In the genomic region with DNA sequence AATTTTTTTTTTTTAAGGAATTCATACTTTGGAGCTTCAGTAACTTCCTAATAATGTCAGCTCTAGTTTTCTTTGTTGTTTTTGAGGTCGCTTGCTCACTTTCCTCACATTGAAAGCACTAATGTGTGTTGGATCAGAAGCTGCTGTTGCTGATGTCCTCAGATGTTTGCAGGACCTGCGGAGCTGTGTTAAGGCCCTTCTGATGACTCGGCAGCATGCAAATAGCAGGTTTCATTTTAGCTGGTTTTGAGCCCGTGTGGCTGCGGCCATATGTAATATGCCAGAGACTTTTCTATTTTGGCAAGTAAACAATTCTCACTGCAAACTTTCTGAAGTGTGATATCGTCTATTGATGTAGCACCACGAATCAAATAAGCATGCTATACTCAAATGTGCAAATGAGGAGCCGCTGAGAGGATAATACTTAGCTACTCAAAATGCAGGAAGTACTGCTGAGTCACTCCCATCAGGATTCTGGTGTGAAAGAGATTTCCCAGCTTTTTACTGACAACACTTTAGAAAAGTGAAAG, we compare ENCODE assay signal across 9 cellular contexts.
DNase-seq lines count a peak whose midpoint lies in the region; ATAC-seq, FAIRE-seq and TF ChIP-seq lines count a peak whose summit lies in the region.
"Had no signal": no experiment of that assay in that cellular context is flagged by ENCODE, and none has a peak within 500 bp of the region (broad histone marks: within the 10 kb centered on the region; RNA-seq: fewer than 3 reads in every experiment).

No MANE protein-coding gene starts in this region.

- H3K27ac Mint-ChIP-seq in naive thymus-derived CD4-positive, alpha-beta T cell, result no peak overlapping the region

- peak overlapping the region in 1 of 2 experiments; percentile 54; a peak in 3 of 6 replicates for H3K27ac ChIP-seq in A549
- peak overlapping the region; percentile 60 for H3K27ac ChIP-seq in K562 (ENCODE audit: extremely low read depth, low read depth, low read length)
- no peak overlapping the region for H3K27ac ChIP-seq in HepG2 (ENCODE audit: extremely low read length, insufficient read depth, low read length)
- H3K27ac ChIP-seq in naive thymus-derived CD4-positive, alpha-beta T cell (ENCODE audit: low read depth, low read length), result no peak overlapping the region

- H3K9ac ChIP-seq in K562 (ENCODE audit: insufficient read depth in 1 of 2, low read depth in 2 of 2, low read length in 2 of 2) (peak overlapping the region; percentile 32 to 53; a peak in 3 of 4 replicates), HepG2 (ENCODE audit: insufficient read depth, low read depth, low read length) (no peak overlapping the region)

- H2AFZ ChIP-seq in K562 (ENCODE audit: low read depth, low read length) (peak overlapping the region; percentile 94), HepG2 (ENCODE audit: low read length) (no peak overlapping the region)

- ATAC-seq in A549, result no peak
- peak; percentile 79 for ATAC-seq in GM19324 (IDR thresholded peaks at IDR 0.05; ENCODE audit: low FRiP score, unreplicated experiment)
- ATAC-seq in HG03457 (IDR thresholded peaks at IDR 0.05; ENCODE audit: unreplicated experiment), result peak; percentile 69
- peak; percentile 91 for ATAC-seq in K562
- ATAC-seq in HepG2, result no peak
- no peak for ATAC-seq in naive thymus-derived CD4-positive, alpha-beta T cell

- TF ChIP-seq EP300 in A549 (IDR thresholded peaks at IDR 0.05) (no peak), K562 (IDR thresholded peaks at IDR 0.05; ENCODE audit: low read length) (no peak), HepG2 (IDR thresholded peaks at IDR 0.05; ENCODE audit: low read depth in 2 of 2, low read length in 2 of 2) (no peak), HepG2 (CRISPR knock-in tag; IDR thresholded peaks at IDR 0.05; ENCODE audit: borderline replicate concordance) (no peak)

- peak overlapping the region in 1 of 10 donors; percentile 23 for H3K4me3 Mint-ChIP-seq in naive thymus-derived CD4-positive, alpha-beta T cell

- H3K79me2 ChIP-seq in K562 (ENCODE audit: control insufficient read depth, insufficient read depth, low read length) (no peaks in the 10 kb centered on the region), HepG2 (ENCODE audit: insufficient read depth, low read length) (no peaks in the 10 kb centered on the region)

- H3K9me1 ChIP-seq in K562 (ENCODE audit: control insufficient read depth, insufficient read depth, low read length), result no peaks in the 10 kb centered on the region

- H3K4me2 ChIP-seq in A549 (peak overlapping the region; percentile 25; the same call in 1 of the 3 replicates), K562 (ENCODE audit: insufficient read depth, low read length) (peak overlapping the region; percentile 69), HepG2 (ENCODE audit: low read depth, low read length) (no peak overlapping the region)

- WGBS in A549 (ENCODE audit: missing lambda C conversion rate), result 87% methylated on average over 8 of the region's 8 CpGs
- WGBS in K562 (ENCODE audit: insufficient coverage, low coverage, missing lambda C conversion rate), result 4% methylated on average over 8 of the region's 8 CpGs
- 95% methylated on average over 8 of the region's 8 CpGs for WGBS in HepG2 (ENCODE audit: low lambda C conversion rate)

- CTCF ChIA-PET in A549 (lab: Yijun Ruan, JAX) (interaction anchor here (1.5 to 1.8 kb wide), 2 partner anchors 9 to 30 kb away, joined by 4 to 6 read pairs; no protein-coding TSS in a partner anchor), K562 (lab: Yijun Ruan, JAX; ENCODE audit: low intra/inter-chr PET ratio) (no interaction called here), HepG2 (lab: Yijun Ruan, JAX; ENCODE audit: low intra/inter-chr PET ratio, low total read pairs) (no interaction called here)
- CTCF ChIA-PET in naive thymus-derived CD4-positive, alpha-beta T cell (lab: Charles Lee), result no interaction called here

- peaks cover 0 to 4% (median 0%) of the 10 kb centered on the region in 7 donors for H3K4me1 Mint-ChIP-seq in naive thymus-derived CD4-positive, alpha-beta T cell

- peaks cover 0 to 19% (median 7%) of the 10 kb centered on the region in 5 donors for H3K27me3 Mint-ChIP-seq in naive thymus-derived CD4-positive, alpha-beta T cell

- DNase-seq in A549 (ENCODE audit: low read depth in 1 of 2, low spot score in 1 of 2) (peak; percentile 7 to 10), K562 (ENCODE audit: extremely low read depth in 1 of 4, low spot score in 3 of 4) (peak; percentile 36 to 76 (median 52)), HepG2 (ENCODE audit: low spot score) (no peak), urothelium cell line (ENCODE audit: low spot score) (peak; percentile 54), NCI-H524 (lab: John Stamatoyannopoulos, UW) (no peak)
- DNase-seq in naive thymus-derived CD4-positive, alpha-beta T cell, result no peak

- FAIRE-seq in A549 (lab: Jason Lieb, UNC) (no peak), K562 (lab: Jason Lieb, UNC) (peak; percentile 73), HepG2 (lab: Jason Lieb, UNC) (no peak), urothelium cell line (lab: Jason Lieb, UNC) (no peak)
- FAIRE-seq: G401.6 had no signal

- H3K4me1 ChIP-seq in A549 (peaks cover 7% of the 10 kb centered on the region; the same call in 2 of the 3 replicates), K562 (replicated peaks in 1 of 2; ENCODE audit: control insufficient read depth in 2 of 2, insufficient read depth in 2 of 2, low read length in 2 of 2) (peaks cover 0 to 4% of the 10 kb centered on the region in 2 experiments; a peak in 2 of 5 replicates), HepG2 (ENCODE audit: insufficient read depth, low read length) (no peaks in the 10 kb centered on the region)
- no peaks in the 10 kb centered on the region for H3K4me1 ChIP-seq in naive thymus-derived CD4-positive, alpha-beta T cell (ENCODE audit: control insufficient read depth in 2 of 2, insufficient read depth in 2 of 2, low read length in 2 of 2)

- H3K27me3 ChIP-seq in K562 (ENCODE audit: control insufficient read depth in 2 of 2, insufficient read depth in 2 of 2, low read length in 2 of 2), result peaks cover 0 to 9% of the 10 kb centered on the region in 2 experiments; a peak in 2 of 5 replicates
- H3K27me3 ChIP-seq in HepG2 (ENCODE audit: control insufficient read depth in 1 of 2, insufficient read depth in 2 of 2, low read length in 2 of 2), result no peaks in the 10 kb centered on the region
- H3K27me3 ChIP-seq in naive thymus-derived CD4-positive, alpha-beta T cell (ENCODE audit: control insufficient read depth in 2 of 2, insufficient read depth in 2 of 2, low read length in 2 of 2), result no peaks in the 10 kb centered on the region

- POLR2A ChIA-PET in A549 (lab: Yijun Ruan, JAX), result no interaction called here
- POLR2A ChIA-PET in K562 (lab: Yijun Ruan, JAX), result interaction anchor here (0.7 to 1.2 kb wide), 3 partner anchors 8 to 13 kb away, joined by 3 to 5 read pairs (median 3); no protein-coding TSS in a partner anchor
- POLR2A ChIA-PET in HepG2 (lab: Yijun Ruan, JAX), result no interaction called here
- POLR2A ChIA-PET in naive thymus-derived CD4-positive, alpha-beta T cell (lab: Charles Lee), result no interaction called here

- H3K36me3 ChIP-seq in K562 (ENCODE audit: control insufficient read depth, insufficient read depth, low read length) (no peaks in the 10 kb centered on the region), HepG2 (replicated peaks in 1 of 2; ENCODE audit: control insufficient read depth in 1 of 2, insufficient read depth in 2 of 2, low read length in 2 of 2) (peaks cover 21 to 54% of the 10 kb centered on the region in 2 experiments)
- no peaks in the 10 kb centered on the region for H3K36me3 ChIP-seq in naive thymus-derived CD4-positive, alpha-beta T cell (ENCODE audit: control insufficient read depth in 2 of 3, insufficient read depth in 3 of 3, low read length in 3 of 3)

- BruUV-seq in K562 (replicated peaks; lab: Mats Ljungman, UMichigan) (no TSS peak), HepG2 (replicated peaks; lab: Mats Ljungman, UMichigan) (no TSS peak)

- H4K20me1 ChIP-seq in K562 (replicated peaks; ENCODE audit: control insufficient read depth, insufficient read depth, low read length) (no peaks in the 10 kb centered on the region), HepG2 (ENCODE audit: insufficient read depth, low read length) (no peaks in the 10 kb centered on the region)

- H3K4me3 ChIP-seq in A549 (no peak overlapping the region), K562 (no peak overlapping the region), HepG2 (replicated peaks in 1 of 3; ENCODE audit: insufficient read depth in 1 of 3, low read depth in 2 of 3, low read length in 3 of 3) (no peak overlapping the region)
- H3K4me3 ChIP-seq in naive thymus-derived CD4-positive, alpha-beta T cell (ENCODE audit: low read length), result no peak overlapping the region

- intact Hi-C loops in K562 (cut with micrococcal nuclease), result no loop called here
- intact Hi-C loops in HepG2 (cut with micrococcal nuclease; ENCODE audit: unreplicated experiment), result no loop called here
- intact Hi-C loops in naive thymus-derived CD4-positive, alpha-beta T cell (cut with micrococcal nuclease), result no loop called here

- H3K9me3 ChIP-seq in A549 (no peaks in the 10 kb centered on the region), K562 (replicated peaks; ENCODE audit: control insufficient read depth, insufficient read depth, low read depth, low read length) (no peaks in the 10 kb centered on the region), HepG2 (ENCODE audit: low read length) (no peaks in the 10 kb centered on the region)
- no peaks in the 10 kb centered on the region for H3K9me3 ChIP-seq in naive thymus-derived CD4-positive, alpha-beta T cell (ENCODE audit: control insufficient read depth in 2 of 3, low read length in 3 of 3)

- TF ChIP-seq CTCF in A549 (IDR thresholded peaks at IDR 0.05), result no peak
- TF ChIP-seq CTCF in K562 (IDR thresholded peaks at IDR 0.05 in 2 of 3, conservative IDR thresholded peaks at IDR 0.05 in 1 of 3; ENCODE audit: insufficient read depth in 2 of 3, low read depth in 1 of 3, low read length in 3 of 3), result no peak
- no peak for TF ChIP-seq CTCF in HepG2 (CRISPR knock-in tag; IDR thresholded peaks at IDR 0.05)

- H3K9me3 Mint-ChIP-seq in naive thymus-derived CD4-positive, alpha-beta T cell, result no peaks in the 10 kb centered on the region

- TF ChIP-seq POLR2A in A549 (IDR thresholded peaks at IDR 0.05; ENCODE audit: low read length), result no peak
- no peak for TF ChIP-seq POLR2A in K562 (conservative IDR thresholded peaks at IDR 0.05)
- no peak for TF ChIP-seq POLR2A in HepG2 (IDR thresholded peaks at IDR 0.05; ENCODE audit: insufficient read depth in 1 of 2, low read depth in 2 of 2, low read length in 2 of 2)

- TF ChIP-seq RAD21 in A549 (conservative IDR thresholded peaks at IDR 0.05 in 1 of 2, IDR thresholded peaks at IDR 0.05 in 1 of 2), result no peak
- no peak for TF ChIP-seq RAD21 in K562 (CRISPR knock-in tag; conservative IDR thresholded peaks at IDR 0.05 in 1 of 2, IDR thresholded peaks at IDR 0.05 in 1 of 2)
- no peak for TF ChIP-seq RAD21 in HepG2 (CRISPR knock-in tag; IDR thresholded peaks at IDR 0.05)

- in situ Hi-C loops in K562 (cut with MboI), result no loop called here
- in situ Hi-C loops in HepG2 (cut with HindIII; ENCODE audit: extremely low pct_ligation_motif_present, low pct_unique_long_range_greater_than_20kb), result no loop called here

- H3K36me3 Mint-ChIP-seq in naive thymus-derived CD4-positive, alpha-beta T cell, result no peaks in the 10 kb centered on the region

TF ChIP-seq in A549, 52 proteins besides CTCF, POLR2A, EP300 and RAD21 (continues in another document):
- TF ChIP-seq MAFK (IDR thresholded peaks at IDR 0.05; ENCODE audit: partially characterized antibody), result peak; percentile 33

TF ChIP-seq in K562, 482 proteins besides CTCF, POLR2A, EP300 and RAD21 (continues in another document):
- TF ChIP-seq POLR2H (tag; IDR thresholded peaks at IDR 0.05; ENCODE audit: low read depth), result no peak

Comparison
In these comparisons a context has a peak if more than half of its experiments do, and no peak if none do; other contexts are left out.
1. ATAC-seq: peak in GM19324 (single experiment), HG03457 (single experiment) and K562 (single experiment); none in A549 (0 of 2), HepG2 (single experiment) and naive thymus-derived CD4-positive, alpha-beta T cell (single experiment).
2. DNase-seq: peak in A549 (2 of 2), K562 (4 of 4) and urothelium cell line (single experiment); none in HepG2 (single experiment), NCI-H524 (0 of 2) and naive thymus-derived CD4-positive, alpha-beta T cell (0 of 9).